ENCODE assay signal across 1 cellular context in genomic region chr11:78244546-78245315, GRCh38.
TF ChIP-seq lines count a peak whose summit lies in the region.

No MANE protein-coding gene starts in this region.

TF ChIP-seq in SK-N-SH, 30 proteins besides CTCF, POLR2A, EP300 and RAD21 (continued from another document):
- no peak for TF ChIP-seq REST (IDR thresholded peaks at IDR 0.05; ENCODE audit: low read depth, low read length)
- TF ChIP-seq ELF1 (IDR thresholded peaks at IDR 0.05) = no peak
